Comparison of ENCODE assay signal across 31 cellular contexts in the genomic region with DNA sequence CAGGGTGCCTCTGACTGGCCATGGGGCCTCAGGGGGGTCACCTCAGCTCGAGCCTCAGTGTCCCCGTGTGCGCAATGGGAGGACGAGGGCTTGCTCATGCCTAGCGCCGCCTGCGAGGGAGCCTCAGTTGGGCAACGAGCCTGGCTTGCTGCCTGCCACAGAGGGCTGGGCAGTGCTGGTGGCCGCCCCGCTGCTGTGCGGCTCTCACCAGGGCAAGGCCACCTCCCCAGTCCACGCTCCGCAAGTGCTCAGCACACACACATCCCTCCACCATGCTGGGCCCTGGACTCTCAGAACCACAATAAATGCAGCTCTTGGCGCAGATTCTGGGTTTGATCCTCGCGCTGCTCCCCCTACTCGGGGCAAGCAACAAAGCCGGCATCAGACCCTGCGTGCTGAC.
"Had no signal": no experiment of that assay in that cellular context is flagged by ENCODE, and none has a peak within 500 bp of the region (broad histone marks: within the 10 kb centered on the region; RNA-seq: fewer than 3 reads in every experiment).

No MANE protein-coding gene starts in this region.

- H3K36me3 ChIP-seq: left lung, lower lobe of right lung, pancreas, prostate gland, stomach, thyroid gland, transverse colon, upper lobe of left lung had no signal

- H3K27me3 ChIP-seq: pancreas, testis, thyroid gland had no signal

- H3K4me3 Mint-ChIP-seq: mesothelial cell of epicardium; natural killer cell; nephron progenitor cell; stimulated activated naive B cell treated with anti-CD40 and anti-IgM and Interleukin-4, amounts not matched to agents 10 μg/mL and 1 μg/mL and 100 μg/mL, for 72 hours had no signal

- H3K9me3 ChIP-seq: left lung, lower lobe of right lung, pancreas, prostate gland, stomach, testis, thyroid gland, transverse colon, upper lobe of left lung had no signal

- H3K9me3 Mint-ChIP-seq: mesothelial cell of epicardium; naive B cell; natural killer cell; nephron progenitor cell; stimulated activated naive B cell treated with anti-CD40 and anti-IgM and Interleukin-4, amounts not matched to agents 10 μg/mL and 1 μg/mL and 100 μg/mL, for 72 hours had no signal

- ATAC-seq: left cardiac atrium; left lung; lower lobe of right lung; natural killer cell; pancreas; right cardiac atrium; sciatic nerve; stimulated activated naive B cell treated with anti-CD40 and anti-IgM and Interleukin-4, amounts not matched to agents 10 μg/mL and 1 μg/mL and 100 μg/mL, for 72 hours; stimulated activated naive CD8-positive, alpha-beta T cell treated with anti-CD3 and anti-CD28 coated beads, Interleukin-15, Interleukin-2, amounts not matched to agents 100 U/mL and 50 U/mL, for 24 hours had no signal

- H3K4me1 ChIP-seq: left lung, lower lobe of right lung, pancreas, prostate gland, stomach, testis, transverse colon had no signal

- H3K4me1 Mint-ChIP-seq: mesothelial cell of epicardium, naive B cell had no signal

- H3K4me3 ChIP-seq: left lung, lower lobe of right lung, pancreas, prostate gland, skin epidermis, stomach, testis, thyroid gland, transverse colon, upper lobe of left lung had no signal

- H3K36me3 Mint-ChIP-seq: mesothelial cell of epicardium; naive B cell; natural killer cell; stimulated activated naive B cell treated with anti-CD40 and anti-IgM and Interleukin-4, amounts not matched to agents 10 μg/mL and 1 μg/mL and 100 μg/mL, for 72 hours had no signal

- FAIRE-seq: keratinocyte, pancreas had no signal

- H3K27ac ChIP-seq: left lung, lower lobe of right lung, pancreas, prostate gland, skin epidermis, stomach, testis, thyroid gland, transverse colon, upper lobe of left lung had no signal

- H3K27ac Mint-ChIP-seq: mesothelial cell of epicardium; naive B cell; natural killer cell; nephron progenitor cell; stimulated activated naive B cell treated with anti-CD40 and anti-IgM and Interleukin-4, amounts not matched to agents 10 μg/mL and 1 μg/mL and 100 μg/mL, for 72 hours had no signal

- DNase-seq: hippocampal formation; kidney glomerular epithelial cell; left cardiac atrium; left lung; lower lobe of right lung; mammary epithelial cell; mesenchymal stem cell; naive B cell; natural killer cell; nephron progenitor cell; nucleus accumbens; pancreas; posterior cingulate gyrus; retina; right cardiac atrium; stimulated activated CD4-positive, alpha-beta T cell treated with anti-CD3 and anti-CD28 coated beads, Interleukin-12 subunit alpha, Interleukin-12 subunit beta, amount 100 ng/mL, for 4 hours; stimulated activated CD4-positive, alpha-beta T cell treated with anti-CD3 and anti-CD28 coated beads, Interleukin-15, amount 100 ng/mL, for 24 hours; stimulated activated CD4-positive, alpha-beta T cell treated with anti-CD3 and anti-CD28 coated beads, Interleukin-2, amount 100 ng/mL, for 24 hours; stimulated activated CD4-positive, alpha-beta T cell treated with anti-CD3 and anti-CD28 coated beads, Interleukin-4, amount 100 ng/mL, for 1 hour; stimulated activated naive B cell treated with anti-CD40 and anti-IgM and Interleukin-4, amounts not matched to agents 10 μg/mL and 1 μg/mL and 100 μg/mL, for 72 hours; stimulated activated naive CD8-positive, alpha-beta T cell treated with anti-CD3 and anti-CD28 coated beads, Interleukin-15, Interleukin-2, amounts not matched to agents 100 U/mL and 50 U/mL, for 24 hours; stomach; testis; thyroid gland; transverse colon had no signal
